Comparison of ENCODE assay signal across 10 cellular contexts in genomic region chr12:126663304-126664094, GRCh38.
DNase-seq lines count a peak whose midpoint lies in the region; ATAC-seq and TF ChIP-seq lines count a peak whose summit lies in the region.
"Had no signal": no experiment of that assay in that cellular context is flagged by ENCODE, and none has a peak within 500 bp of the region (broad histone marks: within the 10 kb centered on the region; RNA-seq: fewer than 3 reads in every experiment).

No MANE protein-coding gene starts in this region.

- no peak overlapping the region for H3K14ac ChIP-seq in neuronal stem cell (ENCODE audit: low read length)

- H2AK5ac ChIP-seq in neuronal stem cell (ENCODE audit: low read depth, low read length) = no peak overlapping the region

- no peaks in the 10 kb centered on the region for H3K27me3 ChIP-seq in SK-N-SH (ENCODE audit: insufficient read depth)
- H3K27me3 ChIP-seq in neuronal stem cell (ENCODE audit: control insufficient read depth in 3 of 3, insufficient read depth in 3 of 3, low read depth in 1 of 3, low read length in 3 of 3) = no peaks in the 10 kb centered on the region
- H3K27me3 ChIP-seq: BLaER1 treated with 17β-estradiol and CSF1 and Interleukin-3, amounts not matched to agents 10 nM and 100 nM; uterus had no signal

- TF ChIP-seq RAD21 in SK-N-SH (IDR thresholded peaks at IDR 0.05; ENCODE audit: low read length) = peak; percentile 31

- no peak overlapping the region for H2BK5ac ChIP-seq in neuronal stem cell (ENCODE audit: low read length)

- H3K9me3 ChIP-seq in SK-N-SH = no peaks in the 10 kb centered on the region
- peaks cover 0 to 3% of the 10 kb centered on the region in 2 donors for H3K9me3 ChIP-seq in neuronal stem cell (replicated peaks in 1 of 2; ENCODE audit: control insufficient read depth in 2 of 2, insufficient read depth in 1 of 2, low read depth in 1 of 2, low read length in 2 of 2)
- H3K9me3 ChIP-seq: uterus had no signal

- no peak overlapping the region for H3K4me3 ChIP-seq in SK-N-SH (ENCODE audit: low read depth in 2 of 2, low read length in 1 of 2)
- no peak overlapping the region for H3K4me3 ChIP-seq in astrocyte of the spinal cord (ENCODE audit: low read depth, low read length)
- no peak overlapping the region for H3K4me3 ChIP-seq in neuronal stem cell (ENCODE audit: low read length in 2 of 2)
- H3K4me3 ChIP-seq: BLaER1 treated with 17β-estradiol and CSF1 and Interleukin-3, amounts not matched to agents 10 nM and 100 nM; uterus had no signal

- H3K9ac ChIP-seq in SK-N-SH (no peak overlapping the region), neuronal stem cell (ENCODE audit: low read depth, low read length, poor library complexity) (no peak overlapping the region)
- H3K9ac ChIP-seq: BLaER1 treated with 17β-estradiol and CSF1 and Interleukin-3, amounts not matched to agents 10 nM and 100 nM had no signal

- H2BK12ac ChIP-seq in neuronal stem cell (ENCODE audit: low read length) = no peak overlapping the region

- no peaks in the 10 kb centered on the region for H3K9me2 ChIP-seq in SK-N-SH

- H4K20me1 ChIP-seq in SK-N-SH (ENCODE audit: insufficient read depth) = no peaks in the 10 kb centered on the region
- H4K20me1 ChIP-seq: BLaER1 treated with 17β-estradiol and CSF1 and Interleukin-3, amounts not matched to agents 10 nM and 100 nM had no signal

- WGBS in SK-N-SH (ENCODE audit: low lambda C conversion rate) = 55% methylated on average over 6 of the region's 6 CpGs
- WGBS in neuronal stem cell (ENCODE audit: extremely low coverage in 2 of 2, insufficient read length in 2 of 2, insufficient replicate concordance in 1 of 2), 2 donors = no CpG with 5 or more reads among the region's 6 CpGs

- H3K23ac ChIP-seq in neuronal stem cell (ENCODE audit: low read depth, low read length, poor library complexity) = no peak overlapping the region

- no peak overlapping the region for H3K4me2 ChIP-seq in SK-N-SH
- no peak overlapping the region for H3K4me2 ChIP-seq in neuronal stem cell (ENCODE audit: insufficient read depth, low read length, poor library complexity, severe bottlenecking)
- H3K4me2 ChIP-seq: BLaER1 treated with 17β-estradiol and CSF1 and Interleukin-3, amounts not matched to agents 10 nM and 100 nM had no signal

- H3K36me3 ChIP-seq in SK-N-SH (replicated peaks in 1 of 2; ENCODE audit: control insufficient read depth in 1 of 2, insufficient read depth in 2 of 2, low read length in 1 of 2) (no peaks in the 10 kb centered on the region), neuronal stem cell (replicated peaks in 1 of 2; ENCODE audit: control insufficient read depth in 2 of 2, insufficient read depth in 2 of 2, low read length in 2 of 2) (no peaks in the 10 kb centered on the region)
- H3K36me3 ChIP-seq: BLaER1 treated with 17β-estradiol and CSF1 and Interleukin-3, amounts not matched to agents 10 nM and 100 nM; uterus had no signal

- in situ Hi-C loops in astrocyte of the spinal cord (cut with HindIII; ENCODE audit: low sequenced_read_pairs) = no loop called here

- no peak overlapping the region for H3K18ac ChIP-seq in neuronal stem cell (ENCODE audit: low read length)

- H3K4me1 ChIP-seq in SK-N-SH (ENCODE audit: control insufficient read depth in 1 of 2, insufficient read depth in 2 of 2, low read depth in 1 of 2, low read length in 1 of 2) (peaks cover 0 to 4% of the 10 kb centered on the region in 2 experiments; a peak in 1 of 4 replicates), neuronal stem cell (ENCODE audit: control insufficient read depth in 2 of 2, insufficient read depth in 1 of 2, low read depth in 1 of 2, low read length in 2 of 2) (no peaks in the 10 kb centered on the region)
- H3K4me1 ChIP-seq: BLaER1 treated with 17β-estradiol and CSF1 and Interleukin-3, amounts not matched to agents 10 nM and 100 nM; uterus had no signal

- peak; percentile 46 for TF ChIP-seq CTCF in SK-N-SH (IDR thresholded peaks at IDR 0.05)
- peak; percentile 43 for TF ChIP-seq CTCF in astrocyte of the spinal cord (IDR thresholded peaks at IDR 0.05; ENCODE audit: low read depth, low read length)

- H4K8ac ChIP-seq in neuronal stem cell (ENCODE audit: low read depth, low read length) = no peak overlapping the region

- ATAC-seq in SK-N-SH treated with all-trans-retinoic acid at 6 μM for 48 hours (no peak), GM18498 (IDR thresholded peaks at IDR 0.05; ENCODE audit: unreplicated experiment) (no peak)

- H2AFZ ChIP-seq in SK-N-SH (ENCODE audit: low read depth) (no peak overlapping the region), neuronal stem cell (ENCODE audit: low read length) (no peak overlapping the region)

- no peaks in the 10 kb centered on the region for H3K79me2 ChIP-seq in SK-N-SH (ENCODE audit: insufficient read depth)

- no peak overlapping the region for H4K91ac ChIP-seq in neuronal stem cell (ENCODE audit: low read depth, low read length, poor library complexity)

- peaks cover 14% of the 10 kb centered on the region for H3F3A ChIP-seq in SK-N-SH (replicated peaks; ENCODE audit: insufficient read depth)

- H3K79me1 ChIP-seq in neuronal stem cell (ENCODE audit: low read depth, low read length) = no peaks in the 10 kb centered on the region

- H3K4ac ChIP-seq in neuronal stem cell (ENCODE audit: low read length) = no peak overlapping the region

- H3K27ac ChIP-seq in SK-N-SH (ENCODE audit: low read depth in 2 of 2, low read length in 1 of 2) (no peak overlapping the region), neuronal stem cell (replicated peaks; ENCODE audit: low read length) (no peak overlapping the region)
- H3K27ac ChIP-seq: BLaER1 treated with 17β-estradiol and CSF1 and Interleukin-3, amounts not matched to agents 10 nM and 100 nM; uterus had no signal

- no peak overlapping the region for H2BK15ac ChIP-seq in neuronal stem cell (ENCODE audit: low read length)

- no peak overlapping the region for H2BK120ac ChIP-seq in neuronal stem cell (ENCODE audit: low read depth, low read length)

- DNase-seq in SK-N-SH (peak; percentile 17), M059J (ENCODE audit: low read depth) (peak; percentile 6), astrocyte of the spinal cord (ENCODE audit: low read depth, low spot score) (peak; percentile 43), neuronal stem cell (ENCODE audit: low spot score) (peak; percentile 14), pons (ENCODE audit: low spot score) (no peak), SKM-1 (lab: John Stamatoyannopoulos, UW; ENCODE audit: unreplicated experiment) (no peak)
- DNase-seq: uterus had no signal

- CTCF ChIA-PET in SK-N-SH (lab: Yijun Ruan, JAX) = interaction anchor here (0.9 kb wide), 1 partner anchor 508 kb away, joined by 4 read pairs; no protein-coding TSS in a partner anchor

- POLR2A ChIA-PET in SK-N-SH (lab: Yijun Ruan, JAX) = no interaction called here

- no peak for TF ChIP-seq EP300 in SK-N-SH (IDR thresholded peaks at IDR 0.05; ENCODE audit: borderline replicate concordance in 1 of 2, low read depth in 1 of 2, low read length in 1 of 2)

TF ChIP-seq in SK-N-SH, 30 proteins besides CTCF, POLR2A, EP300 and RAD21:
- TF ChIP-seq NFIC (IDR thresholded peaks at IDR 0.05; ENCODE audit: borderline replicate concordance) (no peak), TCF12 (IDR thresholded peaks at IDR 0.05) (no peak), FOSL2 (IDR thresholded peaks at IDR 0.05; ENCODE audit: borderline replicate concordance, low read depth) (no peak)

TF ChIP-seq in SK-N-SH treated with all-trans-retinoic acid at 6 μM for 48 hours, 23 proteins besides CTCF, POLR2A, EP300 and RAD21 (continues in another document):
- TF ChIP-seq TSHZ2 (CRISPR knock-in tag; IDR thresholded peaks at IDR 0.05) (no peak), TOX (CRISPR knock-in tag; IDR thresholded peaks at IDR 0.05; ENCODE audit: borderline replicate concordance) (no peak), ARNTL (CRISPR knock-in tag; IDR thresholded peaks at IDR 0.05; ENCODE audit: borderline replicate concordance, low read depth) (no peak), BACH2 (CRISPR knock-in tag; IDR thresholded peaks at IDR 0.05; ENCODE audit: borderline replicate concordance) (no peak), RARB (CRISPR knock-in tag; IDR thresholded peaks at IDR 0.05) (no peak)
- TF ChIP-seq, protein P1, sequence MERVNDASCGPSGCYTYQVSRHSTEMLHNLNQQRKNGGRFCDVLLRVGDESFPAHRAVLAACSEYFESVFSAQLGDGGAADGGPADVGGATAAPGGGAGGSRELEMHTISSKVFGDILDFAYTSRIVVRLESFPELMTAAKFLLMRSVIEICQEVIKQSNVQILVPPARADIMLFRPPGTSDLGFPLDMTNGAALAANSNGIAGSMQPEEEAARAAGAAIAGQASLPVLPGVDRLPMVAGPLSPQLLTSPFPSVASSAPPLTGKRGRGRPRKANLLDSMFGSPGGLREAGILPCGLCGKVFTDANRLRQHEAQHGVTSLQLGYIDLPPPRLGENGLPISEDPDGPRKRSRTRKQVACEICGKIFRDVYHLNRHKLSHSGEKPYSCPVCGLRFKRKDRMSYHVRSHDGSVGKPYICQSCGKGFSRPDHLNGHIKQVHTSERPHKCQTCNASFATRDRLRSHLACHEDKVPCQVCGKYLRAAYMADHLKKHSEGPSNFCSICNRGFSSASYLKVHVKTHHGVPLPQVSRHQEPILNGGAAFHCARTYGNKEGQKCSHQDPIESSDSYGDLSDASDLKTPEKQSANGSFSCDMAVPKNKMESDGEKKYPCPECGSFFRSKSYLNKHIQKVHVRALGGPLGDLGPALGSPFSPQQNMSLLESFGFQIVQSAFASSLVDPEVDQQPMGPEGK (CRISPR knock-in tag; IDR thresholded peaks at IDR 0.05; ENCODE audit: borderline replicate concordance) = no peak

Comparison
In these comparisons a context has a peak if more than half of its experiments do, and no peak if none do; other contexts are left out.
1. DNase-seq: peak in SK-N-SH (single experiment), M059J (single experiment), astrocyte of the spinal cord (single experiment) and neuronal stem cell (single experiment); none in pons (single experiment) and SKM-1 (single experiment).